ENCODE assay signal across 11 cellular contexts in genomic region chr11:73838443-73839122, GRCh38. TPM values are rescaled to one million over a fixed set of nuclear protein-coding genes. Genes with fewer than 3 reads are reported as not detected.
DNase-seq lines count a peak whose midpoint lies in the region; FAIRE-seq and TF ChIP-seq lines count a peak whose summit lies in the region.
"Had no signal": no experiment of that assay in that cellular context is flagged by ENCODE, and none has a peak within 500 bp of the region (broad histone marks: within the 10 kb centered on the region; RNA-seq: fewer than 3 reads in every experiment).

No MANE protein-coding gene starts in this region.

- H2BK5ac ChIP-seq in H1 (ENCODE audit: low read depth, low read length): no peak overlapping the region

- H3K4me1 ChIP-seq in H1 (replicated peaks in 1 of 4; ENCODE audit: control insufficient read depth in 3 of 4, insufficient read depth in 4 of 4, low read length in 3 of 4): peaks cover 0 to 5% (median 2%) of the 10 kb centered on the region in 4 experiments; a peak in 2 of 7 replicates
- no peaks in the 10 kb centered on the region for H3K4me1 ChIP-seq in suprapubic skin

- H3K18ac ChIP-seq in H1 (ENCODE audit: extremely low read depth, low read length): no peak overlapping the region

- no peaks in the 10 kb centered on the region for H3K79me2 ChIP-seq in H1 (ENCODE audit: control insufficient read depth in 1 of 2, insufficient read depth in 2 of 2, low read length in 2 of 2)

- no peak overlapping the region for H2BK12ac ChIP-seq in H1 (ENCODE audit: low read depth, low read length)

- WGBS in H1 (ENCODE audit: extremely low coverage in 1 of 2, insufficient coverage in 1 of 2, insufficient read length in 1 of 2, insufficient replicate concordance in 2 of 2, low coverage in 1 of 2, low lambda C conversion rate in 2 of 2, missing lambda C conversion rate in 1 of 2), 2 experiments: 64% methylated on average over 3 of the region's 3 CpGs; no CpG with 5 or more reads in 1 of the 2 experiments
- WGBS in suprapubic skin: 75% methylated on average over 3 of the region's 3 CpGs

- H3K9me3 ChIP-seq in AG04450 (ENCODE audit: control insufficient read depth, insufficient read depth, low read length) (no peaks in the 10 kb centered on the region), H1 (ENCODE audit: insufficient read depth in 2 of 2, low read depth in 1 of 2, low read length in 1 of 2) (no peaks in the 10 kb centered on the region), suprapubic skin (no peaks in the 10 kb centered on the region)

- H3K56ac ChIP-seq in H1 (replicated peaks; ENCODE audit: insufficient read length, low read depth, low read length): no peak overlapping the region

- H4K91ac ChIP-seq in H1 (replicated peaks; ENCODE audit: insufficient read length, low read length): no peak overlapping the region

- no peak overlapping the region for H3K9ac ChIP-seq in H1 (replicated peaks in 1 of 4; ENCODE audit: extremely low read depth in 1 of 4, low read depth in 3 of 4, low read length in 3 of 4)

- H4K8ac ChIP-seq in H1 (ENCODE audit: extremely low read depth, insufficient read depth, low read length): no peak overlapping the region

- H3K4ac ChIP-seq in H1 (replicated peaks; ENCODE audit: insufficient read length, low read depth, low read length): no peak overlapping the region

- H2AK5ac ChIP-seq in H1 (ENCODE audit: low read depth, low read length): no peak overlapping the region

- H3K4me3 ChIP-seq in AG04450 (ENCODE audit: low read depth, low read length) (no peak overlapping the region), H1 (ENCODE audit: extremely low read depth in 1 of 4, insufficient read depth in 2 of 4, low read depth in 3 of 4, low read length in 4 of 4) (no peak overlapping the region), suprapubic skin (no peak overlapping the region)

- H3K79me1 ChIP-seq in H1 (ENCODE audit: low read depth, low read length): no peaks in the 10 kb centered on the region

- TF ChIP-seq RAD21 in H1 (IDR thresholded peaks at IDR 0.05 in 1 of 2, conservative IDR thresholded peaks at IDR 0.05 in 1 of 2; ENCODE audit: low read depth in 2 of 2, low read length in 2 of 2): no peak

- TF ChIP-seq CTCF in AG04450 (IDR thresholded peaks at IDR 0.05; ENCODE audit: low read depth, low read length) (no peak), H1 (IDR thresholded peaks at IDR 0.05; ENCODE audit: control extremely low read depth in 1 of 3, insufficient read depth in 1 of 3, low read depth in 1 of 3, low read length in 3 of 3) (no peak), suprapubic skin (IDR thresholded peaks at IDR 0.05) (no peak)

- no peaks in the 10 kb centered on the region for H3K23me2 ChIP-seq in H1 (ENCODE audit: low read depth, low read length)

- 0 out of 3 replicates have a peak, but pooled peaks of 1 of the 2 experiments have one; percentile 19 for TF ChIP-seq POLR2A in H1 (IDR thresholded peaks at IDR 0.05; ENCODE audit: control extremely low read depth in 1 of 2, low read depth in 2 of 2, low read length in 2 of 2)
- TF ChIP-seq POLR2A in suprapubic skin (IDR thresholded peaks at IDR 0.05): no peak

- H3K27ac ChIP-seq in AG04450 (ENCODE audit: low read depth, low read length) (peak overlapping the region; percentile 21), H1 (ENCODE audit: low read depth, low read length) (peak overlapping the region; percentile 26; the same call in 1 of the 2 replicates), layer of hippocampus (ENCODE audit: low read depth, low read length) (peak overlapping the region; percentile 57), suprapubic skin (no peak overlapping the region)

- H2AFZ ChIP-seq in H1 (ENCODE audit: low read length): 0 out of 2 replicates have a peak overlapping the region, but pooled peaks have one; percentile 1

- H3K27me3 ChIP-seq in AG04450 (ENCODE audit: control insufficient read depth, insufficient read depth, low read length) (no peaks in the 10 kb centered on the region), H1 (replicated peaks in 1 of 4; ENCODE audit: control insufficient read depth in 3 of 4, extremely low read depth in 1 of 4, insufficient read depth in 3 of 4, low read length in 3 of 4) (no peaks in the 10 kb centered on the region), layer of hippocampus (ENCODE audit: control insufficient read depth, insufficient read depth, low read length) (no peaks in the 10 kb centered on the region), suprapubic skin (no peaks in the 10 kb centered on the region)

- no peak overlapping the region for H2BK120ac ChIP-seq in H1 (replicated peaks; ENCODE audit: low read depth, low read length)

- no peak overlapping the region for H2BK20ac ChIP-seq in H1 (ENCODE audit: low read length)

- POLR2A ChIA-PET in AG04450 (lab: Yijun Ruan, JAX): interaction anchor here (0.7 to 0.9 kb wide), 2 partner anchors 28 to 50 kb away, joined by 4 to 11 read pairs; no protein-coding TSS in a partner anchor
- POLR2A ChIA-PET in H1 (lab: Charles Lee; ENCODE audit: partially characterized antibody): interaction anchor here (0.5 to 1.1 kb wide), 3 partner anchors 10 to 51 kb away, joined by 3 to 6 read pairs (median 4); partner anchors contain the start of gene MRPL48

- TF ChIP-seq EP300 in H1 (IDR thresholded peaks at IDR 0.05; ENCODE audit: borderline replicate concordance in 1 of 2, low read depth in 2 of 2, low read length in 2 of 2) (no peak), suprapubic skin (IDR thresholded peaks at IDR 0.05) (no peak)

- peak; percentile 86 for FAIRE-seq in H1 (lab: Jason Lieb, UNC)
- FAIRE-seq: endothelial cell of umbilical vein had no signal

- no peak overlapping the region for H3K14ac ChIP-seq in H1 (ENCODE audit: insufficient read length)

- CTCF ChIA-PET in AG04450 (lab: Charles Lee): no interaction called here
- CTCF ChIA-PET in H1 (lab: Charles Lee; ENCODE audit: partially characterized antibody): interaction anchor here (0.6 to 1.3 kb wide), 2 partner anchors 15 to 1471 kb away, joined by 4 to 5 read pairs; no protein-coding TSS in a partner anchor

- no peaks in the 10 kb centered on the region for H4K20me1 ChIP-seq in H1 (replicated peaks in 1 of 2; ENCODE audit: control insufficient read depth in 1 of 2, insufficient read depth in 2 of 2, low read length in 2 of 2)

- no peak overlapping the region for H2BK15ac ChIP-seq in H1 (ENCODE audit: low read length)

- H4K5ac ChIP-seq in H1 (ENCODE audit: insufficient read length, low read depth, low read length): no peak overlapping the region

- H3K36me3 ChIP-seq in H1 (ENCODE audit: control insufficient read depth in 2 of 4, insufficient read depth in 4 of 4, low read length in 3 of 4): peaks cover 0 to 5% (median 0%) of the 10 kb centered on the region in 4 experiments; a peak in 1 of 8 replicates
- peaks cover 11% of the 10 kb centered on the region for H3K36me3 ChIP-seq in suprapubic skin

- no peak overlapping the region for H3K23ac ChIP-seq in H1 (ENCODE audit: insufficient read length)

- H3K4me2 ChIP-seq in H1 (ENCODE audit: insufficient read depth in 1 of 2, low read depth in 2 of 2, low read length in 2 of 2): peak overlapping the region; percentile 1 to 48; a peak in 1 of 4 replicates

- DNase-seq in AG04450 (ENCODE audit: low read depth, low spot score) (no peak), NCI-H2107 (lab: John Stamatoyannopoulos, UW) (peak; percentile 1), H1 (ENCODE audit: low read depth in 1 of 2, low spot score in 2 of 2) (peak; percentile 10 to 52), suprapubic skin (ENCODE audit: low spot score in 2 of 2) (no peak), DMS79 treated with DMSO at 0.1 percent for 48 hours (lab: John Stamatoyannopoulos, UW) (no peak), NCI-H2081 (lab: John Stamatoyannopoulos, UW) (no peak)
- no peak for DNase-seq in activated CD8-positive, alpha-beta memory T cell treated with anti-CD3 and anti-CD28 coated beads, Interleukin-2, amount 50 U/mL, for 48 hours
- DNase-seq: NCI-H2081 treated with DMSO at 0.1 percent for 48 hours; stimulated activated CD4-positive, alpha-beta T cell treated with anti-CD3 and anti-CD28 coated beads, Interleukin-4, amount 100 ng/mL, for 1 hour had no signal

RNA-seq across cellular contexts. Expression of gene COA4, which starts 38.1 kb away (rescaled TPM):
- polyA plus RNA-seq in AG04450 (2011; rRNA removed): 54.5 and 57.3 TPM in 2 replicates
- polyA minus RNA-seq in AG04450 (2011; rRNA and poly(A)+ RNA removed): 32.4 and 33.6 TPM in 2 replicates
- 177 TPM in 2 replicates for total RNA-seq in H1 (2021; fragmentation: NEBNext Ultra II Directional; extraction: Animal tissue kit (Norgen Biotek cat#: 25700))
- 371 and 380 TPM in 2 replicates for polyA plus RNA-seq in H1 (2011; rRNA removed)
- 332 TPM for polyA plus RNA-seq in H1 (2011; cell fraction: cytosol; rRNA removed)
- polyA plus RNA-seq in H1 (2011; cell fraction: nucleus; rRNA removed): 200 TPM
- polyA plus RNA-seq in H1 (2012, experiment 1 of 2): 185 to 267 TPM (median 211 TPM) in 4 replicates
- polyA plus RNA-seq in H1 (2012, experiment 2 of 2): 194 TPM
- polyA plus RNA-seq in H1 (2013, experiment 1 of 2): 202 TPM
- polyA plus RNA-seq in H1 (2013, experiment 2 of 2): 203 TPM
- 112 and 126 TPM in 2 replicates for polyA minus RNA-seq in H1 (2011; rRNA and poly(A)+ RNA removed)
- polyA minus RNA-seq in H1 (2011; cell fraction: cytosol; rRNA and poly(A)+ RNA removed): 86.9 TPM
- 140 TPM for polyA minus RNA-seq in H1 (2011; cell fraction: nucleus; rRNA and poly(A)+ RNA removed)
- 10 to 100 TPM; 49.4 to 63.9 (median 57.2) TPM for total RNA-seq in suprapubic skin

RNA-seq across cellular contexts. Expression of gene PAAF1, which starts 38.2 kb away (rescaled TPM):
- polyA plus RNA-seq in AG04450 (2011; rRNA removed) (14.4 and 18.5 TPM in 2 replicates), H1 (2011; rRNA removed) (18.3 and 24.4 TPM in 2 replicates)
- 10.3 TPM in 2 replicates for polyA minus RNA-seq in AG04450 (2011; rRNA and poly(A)+ RNA removed)
- 28.8 TPM in 2 replicates for total RNA-seq in H1 (2021; fragmentation: NEBNext Ultra II Directional; extraction: Animal tissue kit (Norgen Biotek cat#: 25700))
- polyA plus RNA-seq in H1 (2011; cell fraction: cytosol; rRNA removed): 27.0 TPM
- 21.1 TPM for polyA plus RNA-seq in H1 (2011; cell fraction: nucleus; rRNA removed)
- 33.7 to 44.8 TPM (median 38.8 TPM) in 4 replicates for polyA plus RNA-seq in H1 (2012, experiment 1 of 2)
- 14.9 TPM for polyA plus RNA-seq in H1 (2012, experiment 2 of 2)
- polyA plus RNA-seq in H1 (2013, experiment 1 of 2): 21.2 TPM
- polyA plus RNA-seq in H1 (2013, experiment 2 of 2): 20.0 TPM
- 26.5 and 26.8 TPM in 2 replicates for polyA minus RNA-seq in H1 (2011; rRNA and poly(A)+ RNA removed)
- polyA minus RNA-seq in H1 (2011; cell fraction: cytosol; rRNA and poly(A)+ RNA removed): 13.7 TPM
- 18.7 TPM for polyA minus RNA-seq in H1 (2011; cell fraction: nucleus; rRNA and poly(A)+ RNA removed)
- total RNA-seq in suprapubic skin: 10 to 100 TPM; 10.7 to 15.4 (median 13.7) TPM

RNA-seq across cellular contexts. Expression of gene MRPL48, which starts 50.9 kb away (rescaled TPM):
- polyA plus RNA-seq in AG04450 (2011; rRNA removed) (57.9 and 65.7 TPM in 2 replicates), H1 (2011; rRNA removed) (22.8 and 34.9 TPM in 2 replicates)
- polyA minus RNA-seq in AG04450 (2011; rRNA and poly(A)+ RNA removed): 10.7 and 13.9 TPM in 2 replicates
- 59.9 and 60.7 TPM in 2 replicates for total RNA-seq in H1 (2021; fragmentation: NEBNext Ultra II Directional; extraction: Animal tissue kit (Norgen Biotek cat#: 25700))
- polyA plus RNA-seq in H1 (2011; cell fraction: cytosol; rRNA removed): 52.0 TPM
- 26.5 TPM for polyA plus RNA-seq in H1 (2011; cell fraction: nucleus; rRNA removed)
- polyA plus RNA-seq in H1 (2012, experiment 1 of 2): 55.5 to 71.0 TPM (median 61.5 TPM) in 4 replicates
- 10.8 TPM for polyA plus RNA-seq in H1 (2012, experiment 2 of 2)
- 45.7 TPM for polyA plus RNA-seq in H1 (2013, experiment 1 of 2)
- 51.1 TPM for polyA plus RNA-seq in H1 (2013, experiment 2 of 2)
- polyA minus RNA-seq in H1 (2011; rRNA and poly(A)+ RNA removed): 21.8 and 30.4 TPM in 2 replicates
- 15.0 TPM for polyA minus RNA-seq in H1 (2011; cell fraction: cytosol; rRNA and poly(A)+ RNA removed)
- 19.7 TPM for polyA minus RNA-seq in H1 (2011; cell fraction: nucleus; rRNA and poly(A)+ RNA removed)
- total RNA-seq in suprapubic skin: 10 to 100 TPM; 10.5 to 24.4 (median 15.4) TPM

Comparison
In these comparisons a context has a peak if more than half of its experiments do, and no peak if none do; other contexts are left out.
1. DNase-seq: peak in NCI-H2107 (single experiment) and H1 (2 of 2); none in AG04450 (single experiment), activated CD8-positive, alpha-beta memory T cell treated with anti-CD3 and anti-CD28 coated beads, Interleukin-2, amount 50 U/mL, for 48 hours (single experiment), suprapubic skin (0 of 2), DMS79 treated with DMSO at 0.1 percent for 48 hours (single experiment) and NCI-H2081 (0 of 2).